Comparison of ENCODE assay signal across 11 cellular contexts in the genomic region with DNA sequence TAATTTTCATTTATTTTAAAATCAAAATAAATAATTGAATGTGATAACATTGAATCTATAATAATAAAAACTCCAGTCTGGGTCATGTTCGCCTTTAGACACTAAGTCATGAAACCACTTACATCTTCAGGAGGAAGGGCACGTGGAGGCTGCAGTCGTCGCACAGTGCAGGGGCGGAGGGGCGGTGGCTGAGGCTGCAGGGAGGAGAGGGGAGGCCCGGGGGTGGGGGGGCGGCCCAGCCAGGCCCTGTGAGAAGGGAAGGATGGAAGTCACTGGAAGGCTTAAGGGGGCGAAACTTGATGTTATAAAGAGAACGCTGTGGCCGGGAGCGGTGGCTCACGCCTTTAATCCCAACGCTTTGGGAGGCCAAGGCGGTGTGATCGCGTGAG. TPM values are rescaled to one million over a fixed set of nuclear protein-coding genes. Genes with fewer than 3 reads are reported as not detected.
A peak's percentile ranks its signal among the peaks of the same experiment; 100 is the strongest.
DNase-seq lines count a peak whose midpoint lies in the region; ATAC-seq, FAIRE-seq and TF ChIP-seq lines count a peak whose summit lies in the region.
"Had no signal": no experiment of that assay in that cellular context is flagged by ENCODE, and none has a peak within 500 bp of the region (broad histone marks: within the 10 kb centered on the region; RNA-seq: fewer than 3 reads in every experiment).

No MANE protein-coding gene starts in this region.

- TF ChIP-seq CTCF in keratinocyte (optimal IDR thresholded peaks at IDR 0.05 in 1 of 3, IDR thresholded peaks at IDR 0.05 in 1 of 3, conservative IDR thresholded peaks at IDR 0.05 in 1 of 3; ENCODE audit: extremely low read depth in 1 of 3, insufficient read depth in 2 of 3, low read length in 3 of 3), result no peak

- no peaks in the 10 kb centered on the region for H3K36me3 ChIP-seq in keratinocyte (ENCODE audit: control insufficient read depth in 2 of 2, extremely low read depth in 1 of 2, insufficient read depth in 2 of 2, low read length in 2 of 2)
- H3K36me3 ChIP-seq: cardiac muscle cell had no signal

- no peaks in the 10 kb centered on the region for H3K9me3 ChIP-seq in keratinocyte (ENCODE audit: control insufficient read depth, low read depth, low read length)

- peaks cover 17% of the 10 kb centered on the region for H3K4me1 Mint-ChIP-seq in T-helper 2 cell treated with Interferon-gamma antibody and Interleukin-4, amounts not matched to agents 5 μg/mL and 100 μg/mL, for 36 hours (ENCODE audit: low read depth)
- H3K4me1 Mint-ChIP-seq in stimulated activated naive CD8-positive, alpha-beta T cell treated with anti-CD3 and anti-CD28 coated beads, Interleukin-15, amount 100 ng/mL, for 72 hours, result peaks cover 25% of the 10 kb centered on the region
- peaks cover 14% of the 10 kb centered on the region for H3K4me1 Mint-ChIP-seq in activated T-helper 1 cell treated with anti-CD3 and anti-CD28 coated beads, Interleukin-12 subunit alpha, Interleukin-12 subunit beta, Interleukin-2, Interleukin-4 antibody, amounts not matched to agents 30 ng/mL and 10 ng/mL and 1 ng/mL, durations not matched to agents 14 hours and 24 hours and 36 hours (ENCODE audit: low read depth)

- H4K20me1 ChIP-seq in keratinocyte (ENCODE audit: control insufficient read depth, extremely low read depth, insufficient read depth, low read length), result no peaks in the 10 kb centered on the region

- H3K9ac ChIP-seq in keratinocyte (ENCODE audit: control insufficient read depth, extremely low read depth, insufficient read depth, low read length), result no peak overlapping the region

- no peak overlapping the region for H3K27ac Mint-ChIP-seq in T-helper 2 cell treated with Interferon-gamma antibody and Interleukin-4, amounts not matched to agents 5 μg/mL and 100 μg/mL, for 36 hours
- peak overlapping the region; percentile 42 to 82 for H3K27ac Mint-ChIP-seq in stimulated activated naive CD8-positive, alpha-beta T cell treated with anti-CD3 and anti-CD28 coated beads, Interleukin-15, amount 100 ng/mL, for 72 hours
- no peak overlapping the region for H3K27ac Mint-ChIP-seq in activated T-helper 1 cell treated with anti-CD3 and anti-CD28 coated beads, Interleukin-12 subunit alpha, Interleukin-12 subunit beta, Interleukin-2, Interleukin-4 antibody, amounts not matched to agents 30 ng/mL and 10 ng/mL and 1 ng/mL, durations not matched to agents 14 hours and 24 hours and 36 hours

- peaks cover 12% of the 10 kb centered on the region for H3K4me1 ChIP-seq in keratinocyte (ENCODE audit: control insufficient read depth, extremely low read depth, insufficient read depth, low read length)

- H3K9me3 Mint-ChIP-seq in T-helper 2 cell treated with Interferon-gamma antibody and Interleukin-4, amounts not matched to agents 5 μg/mL and 100 μg/mL, for 36 hours, result no peaks in the 10 kb centered on the region
- no peaks in the 10 kb centered on the region for H3K9me3 Mint-ChIP-seq in stimulated activated naive CD8-positive, alpha-beta T cell treated with anti-CD3 and anti-CD28 coated beads, Interleukin-15, amount 100 ng/mL, for 72 hours
- H3K9me3 Mint-ChIP-seq in activated T-helper 1 cell treated with anti-CD3 and anti-CD28 coated beads, Interleukin-12 subunit alpha, Interleukin-12 subunit beta, Interleukin-2, Interleukin-4 antibody, amounts not matched to agents 30 ng/mL and 10 ng/mL and 1 ng/mL, durations not matched to agents 14 hours and 24 hours and 36 hours, result no peaks in the 10 kb centered on the region

- H3K79me2 ChIP-seq in keratinocyte (ENCODE audit: control insufficient read depth, insufficient read depth, low read length), result no peaks in the 10 kb centered on the region

- H3K27me3 ChIP-seq in keratinocyte (ENCODE audit: control insufficient read depth, extremely low read depth, insufficient read depth, low read length), result no peaks in the 10 kb centered on the region

- dilution Hi-C loops in keratinocyte (cut with MboI; ENCODE audit: extremely low pct_ligation_motif_present, low sequenced_read_pairs), result no loop called here

- H2AFZ ChIP-seq in keratinocyte (ENCODE audit: control insufficient read depth, low read length), result peak overlapping the region; percentile 19

- intact Hi-C loops in activated T-helper 1 cell treated with anti-CD3 and anti-CD28 coated beads, Interleukin-12 subunit alpha, Interleukin-12 subunit beta, Interleukin-2, Interleukin-4 antibody, amounts not matched to agents 30 ng/mL and 10 ng/mL and 1 ng/mL, durations not matched to agents 14 hours and 24 hours and 36 hours (cut with micrococcal nuclease), result loop anchor here (10.0 kb wide), 1 partner anchor 131 kb away; no protein-coding TSS in a partner anchor

- no peak overlapping the region for H3K4me3 ChIP-seq in keratinocyte (ENCODE audit: control insufficient read depth in 2 of 3, extremely low read depth in 1 of 3, insufficient read depth in 2 of 3, low read depth in 1 of 3, low read length in 3 of 3)

- no peak for FAIRE-seq in keratinocyte (lab: Jason Lieb, UNC)

- no peak for DNase-seq in T-helper 2 cell treated with Interferon-gamma antibody and Interleukin-4, amounts not matched to agents 5 μg/mL and 100 μg/mL, for 36 hours (ENCODE audit: low spot score)
- DNase-seq in T-helper 2 cell (no peak), UCSD-AML1 (lab: John Stamatoyannopoulos, UW; ENCODE audit: unreplicated experiment) (peak; percentile 57), keratinocyte (ENCODE audit: low read depth, low spot score) (no peak), NCI-H2081 (lab: John Stamatoyannopoulos, UW) (no peak)
- DNase-seq in stimulated activated naive CD8-positive, alpha-beta T cell treated with anti-CD3 and anti-CD28 coated beads, Interleukin-15, amount 100 ng/mL, for 72 hours, result peak in 1 of 2 donors; percentile 32
- no peak for DNase-seq in activated T-helper 1 cell treated with anti-CD3 and anti-CD28 coated beads, Interleukin-12 subunit alpha, Interleukin-12 subunit beta, Interleukin-2, Interleukin-4 antibody, amounts not matched to agents 30 ng/mL and 10 ng/mL and 1 ng/mL, durations not matched to agents 14 hours and 24 hours and 36 hours (ENCODE audit: low spot score)
- DNase-seq: NCI-H2029 had no signal

- peak overlapping the region; percentile 12 for H3K4me3 Mint-ChIP-seq in T-helper 2 cell treated with Interferon-gamma antibody and Interleukin-4, amounts not matched to agents 5 μg/mL and 100 μg/mL, for 36 hours
- H3K4me3 Mint-ChIP-seq in stimulated activated naive CD8-positive, alpha-beta T cell treated with anti-CD3 and anti-CD28 coated beads, Interleukin-15, amount 100 ng/mL, for 72 hours, result peak overlapping the region; percentile 39 to 47
- no peak overlapping the region for H3K4me3 Mint-ChIP-seq in activated T-helper 1 cell treated with anti-CD3 and anti-CD28 coated beads, Interleukin-12 subunit alpha, Interleukin-12 subunit beta, Interleukin-2, Interleukin-4 antibody, amounts not matched to agents 30 ng/mL and 10 ng/mL and 1 ng/mL, durations not matched to agents 14 hours and 24 hours and 36 hours

- ATAC-seq in stimulated activated naive CD8-positive, alpha-beta T cell treated with anti-CD3 and anti-CD28 coated beads, Interleukin-15, amount 100 ng/mL, for 72 hours, result peak; percentile 39
- ATAC-seq in HG03097 (IDR thresholded peaks at IDR 0.05; ENCODE audit: low FRiP score, unreplicated experiment), result no peak

- no peaks in the 10 kb centered on the region for H3K9me1 ChIP-seq in keratinocyte (ENCODE audit: control insufficient read depth, extremely low read depth, insufficient read depth, low read length)

- H3K27me3 Mint-ChIP-seq in T-helper 2 cell treated with Interferon-gamma antibody and Interleukin-4, amounts not matched to agents 5 μg/mL and 100 μg/mL, for 36 hours (ENCODE audit: low read depth), result peaks cover 28% of the 10 kb centered on the region
- no peaks in the 10 kb centered on the region for H3K27me3 Mint-ChIP-seq in stimulated activated naive CD8-positive, alpha-beta T cell treated with anti-CD3 and anti-CD28 coated beads, Interleukin-15, amount 100 ng/mL, for 72 hours
- peaks cover 9% of the 10 kb centered on the region for H3K27me3 Mint-ChIP-seq in activated T-helper 1 cell treated with anti-CD3 and anti-CD28 coated beads, Interleukin-12 subunit alpha, Interleukin-12 subunit beta, Interleukin-2, Interleukin-4 antibody, amounts not matched to agents 30 ng/mL and 10 ng/mL and 1 ng/mL, durations not matched to agents 14 hours and 24 hours and 36 hours (ENCODE audit: insufficient read depth)

- no peaks in the 10 kb centered on the region for H3K36me3 Mint-ChIP-seq in T-helper 2 cell treated with Interferon-gamma antibody and Interleukin-4, amounts not matched to agents 5 μg/mL and 100 μg/mL, for 36 hours (ENCODE audit: low read depth)
- H3K36me3 Mint-ChIP-seq in activated T-helper 1 cell treated with anti-CD3 and anti-CD28 coated beads, Interleukin-12 subunit alpha, Interleukin-12 subunit beta, Interleukin-2, Interleukin-4 antibody, amounts not matched to agents 30 ng/mL and 10 ng/mL and 1 ng/mL, durations not matched to agents 14 hours and 24 hours and 36 hours (ENCODE audit: low read depth), result peaks cover 1% of the 10 kb centered on the region

- no peak overlapping the region for H3K27ac ChIP-seq in keratinocyte (ENCODE audit: control insufficient read depth, insufficient read depth, low read length)
- H3K27ac ChIP-seq: 22Rv1, cardiac muscle cell had no signal

- no peak overlapping the region for H3K4me2 ChIP-seq in keratinocyte (ENCODE audit: control insufficient read depth, extremely low read depth, insufficient read depth, low read depth, low read length)

RNA-seq across cellular contexts. Expression of a gene that starts 14.9 kb away (rescaled TPM):
- polyA plus RNA-seq in keratinocyte, result 5.3 to 9.2 TPM (median 6.7 TPM) in 3 replicates
- polyA plus RNA-seq in keratinocyte (2011; ENCODE audit: low read depth), result 9.3 TPM
- 6.1 and 6.3 TPM in 2 replicates for polyA plus RNA-seq in keratinocyte (2011; cell fraction: cytosol; rRNA removed)
- polyA plus RNA-seq in keratinocyte (2011; cell fraction: nucleus; rRNA removed), result 12.7 and 13.3 TPM in 2 replicates
- polyA plus RNA-seq in keratinocyte (2012; ENCODE audit: low replicate concordance), result 10.7 and 11.1 TPM in 2 replicates
- polyA minus RNA-seq in keratinocyte, result 7.9 to 14.1 TPM (median 11.0 TPM) in 3 replicates
- 10.0 TPM for polyA minus RNA-seq in keratinocyte (2011; cell fraction: cytosol; rRNA and poly(A)+ RNA removed)
- 13.7 and 17.0 TPM in 2 replicates for polyA minus RNA-seq in keratinocyte (2011; cell fraction: nucleus; rRNA and poly(A)+ RNA removed)
- 2.2 and 2.5 TPM in 2 replicates for total RNA-seq in activated T-helper 1 cell treated with anti-CD3 and anti-CD28 coated beads, Interleukin-12 subunit alpha, Interleukin-12 subunit beta, Interleukin-2, Interleukin-4 antibody, amounts not matched to agents 30 ng/mL and 10 ng/mL and 1 ng/mL, durations not matched to agents 14 hours and 24 hours and 36 hours

Comparison
In these comparisons a context has a peak if more than half of its experiments do, and no peak if none do; other contexts are left out.
1. H3K27ac Mint-ChIP-seq: peak in stimulated activated naive CD8-positive, alpha-beta T cell treated with anti-CD3 and anti-CD28 coated beads, Interleukin-15, amount 100 ng/mL, for 72 hours (2 of 2); none in T-helper 2 cell treated with Interferon-gamma antibody and Interleukin-4, amounts not matched to agents 5 μg/mL and 100 μg/mL, for 36 hours (single experiment) and activated T-helper 1 cell treated with anti-CD3 and anti-CD28 coated beads, Interleukin-12 subunit alpha, Interleukin-12 subunit beta, Interleukin-2, Interleukin-4 antibody, amounts not matched to agents 30 ng/mL and 10 ng/mL and 1 ng/mL, durations not matched to agents 14 hours and 24 hours and 36 hours (single experiment).